ENCODE assay signal across 10 cellular contexts in the genomic region with DNA sequence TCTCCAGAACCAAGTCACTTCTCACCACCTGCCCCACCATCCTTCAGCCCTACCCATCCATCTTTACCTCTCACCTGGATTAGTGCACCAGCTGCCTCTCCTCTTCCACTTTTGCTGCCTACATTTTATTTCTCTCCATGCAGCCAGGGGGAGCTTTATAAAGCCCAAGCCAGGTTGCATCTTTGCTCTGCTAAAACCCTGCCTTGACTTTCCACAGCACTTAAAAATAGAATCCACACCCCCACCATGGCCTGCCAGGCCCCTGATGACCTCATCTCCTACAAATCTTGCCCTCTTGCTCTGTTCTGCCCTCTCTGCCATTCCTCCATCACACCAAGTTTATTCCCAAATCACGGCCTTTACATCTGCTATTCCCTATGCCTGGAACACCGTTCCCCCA. TPM values are rescaled to one million over a fixed set of nuclear protein-coding genes. Genes with fewer than 3 reads are reported as not detected.
DNase-seq lines count a peak whose midpoint lies in the region; ATAC-seq and TF ChIP-seq lines count a peak whose summit lies in the region.
"Had no signal": no experiment of that assay in that cellular context is flagged by ENCODE, and none has a peak within 500 bp of the region (broad histone marks: within the 10 kb centered on the region; RNA-seq: fewer than 3 reads in every experiment).

No MANE protein-coding gene starts in this region.

- H3K27ac ChIP-seq in SJCRH30, result no peak overlapping the region
- peak overlapping the region in 1 of 2 donors; percentile 28 for H3K27ac ChIP-seq in coronary artery

- DNase-seq in AG09319 (ENCODE audit: extremely low read depth, low read depth) (no peak), SJCRH30 (peak; percentile 37 to 39), glomerular visceral epithelial cell (ENCODE audit: extremely low spot score) (peak; percentile 54), coronary artery (ENCODE audit: low spot score) (no peak), pons (ENCODE audit: low spot score) (no peak)
- no peak for DNase-seq in stimulated activated naive CD4-positive, alpha-beta T cell (lab: John Stamatoyannopoulos, UW)
- DNase-seq: dermis blood vessel endothelial cell, occipital lobe had no signal

- ATAC-seq in HG03442 (IDR thresholded peaks at IDR 0.05; ENCODE audit: unreplicated experiment), result no peak

- H3K4me1 ChIP-seq in SJCRH30, result peaks cover 6% of the 10 kb centered on the region

- no peaks in the 10 kb centered on the region for H3K27me3 ChIP-seq in SJCRH30

- 0 out of 2 replicates have a peak, but pooled peaks cover 3% of the 10 kb centered on the region for H3K36me3 ChIP-seq in SJCRH30

- H3K9me3 ChIP-seq in SJCRH30 (replicated peaks), result no peaks in the 10 kb centered on the region

- no peak overlapping the region for H3K4me3 ChIP-seq in SJCRH30
- H3K4me3 ChIP-seq in coronary artery, result no peak overlapping the region

- TF ChIP-seq CTCF in AG09319 (IDR thresholded peaks at IDR 0.05; ENCODE audit: low read depth, low read length) (peak; percentile 44), GM12872 (IDR thresholded peaks at IDR 0.05; ENCODE audit: insufficient read depth, low read depth, low read length) (0 out of 3 replicates have a peak, but pooled peaks have one; percentile 3), coronary artery (IDR thresholded peaks at IDR 0.05) (no peak)

RNA-seq across cellular contexts. Expression of gene HOOK2, which starts 1.8 kb away (rescaled TPM):
- total RNA-seq in SJCRH30 (2014; rRNA removed; shearing (Covaris generic)), result 14.1 and 19.0 TPM in 2 replicates

RNA-seq across cellular contexts. Expression of gene JUNB, which starts 17.7 kb away (rescaled TPM):
- 34.8 and 39.7 TPM in 2 replicates for total RNA-seq in SJCRH30 (2014; rRNA removed; shearing (Covaris generic))

RNA-seq across cellular contexts. Expression of gene BEST2, which starts 22.0 kb away (rescaled TPM):
- 0.04 and 0.10 TPM in 2 replicates for total RNA-seq in SJCRH30 (2014; rRNA removed; shearing (Covaris generic))
- total RNA-seq: dermis blood vessel endothelial cell had no signal

RNA-seq across cellular contexts. Expression of gene PRDX2, which starts 28.0 kb away (rescaled TPM):
- total RNA-seq in SJCRH30 (2014; rRNA removed; shearing (Covaris generic)), result 55.9 and 64.6 TPM in 2 replicates

RNA-seq across cellular contexts. Expression of gene THSD8, which starts 28.3 kb away (rescaled TPM):
- total RNA-seq in SJCRH30 (2014; rRNA removed; shearing (Covaris generic)), result not detected in 2 replicates
- total RNA-seq: dermis blood vessel endothelial cell had no signal

Comparison
In these comparisons a context has a peak if more than half of its experiments do, and no peak if none do; other contexts are left out.
1. DNase-seq: peak in SJCRH30 (2 of 2) and glomerular visceral epithelial cell (single experiment); none in AG09319 (single experiment), stimulated activated naive CD4-positive, alpha-beta T cell (0 of 6), coronary artery (single experiment) and pons (single experiment).